2 cellular contexts compared by ENCODE assay signal in genomic region chr19:18541992-18542935, GRCh38.
TF ChIP-seq lines count a peak whose summit lies in the region.

No MANE protein-coding gene starts in this region.

TF ChIP-seq in A549, 52 proteins besides CTCF, POLR2A, EP300 and RAD21:
- TF ChIP-seq EHF (CRISPR knock-in tag; IDR thresholded peaks at IDR 0.05) (no peak), HOXA7 (CRISPR knock-in tag; IDR thresholded peaks at IDR 0.05) (no peak), SREBF2 (IDR thresholded peaks at IDR 0.05) (no peak), BCL3 (IDR thresholded peaks at IDR 0.05) (no peak), FOXS1 (CRISPR knock-in tag; IDR thresholded peaks at IDR 0.05) (no peak), MAZ (IDR thresholded peaks at IDR 0.05; ENCODE audit: borderline replicate concordance, low read depth, low read length) (no peak), RARB (CRISPR knock-in tag; IDR thresholded peaks at IDR 0.05) (no peak), HDAC2 (IDR thresholded peaks at IDR 0.05) (no peak)
- TF ChIP-seq, protein P1, sequence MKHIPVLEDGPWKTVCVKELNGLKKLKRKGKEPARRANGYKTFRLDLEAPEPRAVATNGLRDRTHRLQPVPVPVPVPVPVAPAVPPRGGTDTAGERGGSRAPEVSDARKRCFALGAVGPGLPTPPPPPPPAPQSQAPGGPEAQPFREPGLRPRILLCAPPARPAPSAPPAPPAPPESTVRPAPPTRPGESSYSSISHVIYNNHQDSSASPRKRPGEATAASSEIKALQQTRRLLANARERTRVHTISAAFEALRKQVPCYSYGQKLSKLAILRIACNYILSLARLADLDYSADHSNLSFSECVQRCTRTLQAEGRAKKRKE (CRISPR knock-in tag; IDR thresholded peaks at IDR 0.05; ENCODE audit: low read depth): no peak
TF ChIP-seq in A549: peak in this region for 0.

TF ChIP-seq in GM12878, 131 proteins besides CTCF, POLR2A, EP300 and RAD21:
- TF ChIP-seq, protein P2, sequence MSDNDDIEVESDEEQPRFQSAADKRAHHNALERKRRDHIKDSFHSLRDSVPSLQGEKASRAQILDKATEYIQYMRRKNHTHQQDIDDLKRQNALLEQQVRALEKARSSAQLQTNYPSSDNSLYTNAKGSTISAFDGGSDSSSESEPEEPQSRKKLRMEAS (IDR thresholded peaks at IDR 0.05; ENCODE audit: low read depth, low read length): 0 out of 2 replicates have a peak, but pooled peaks have one; percentile 5
- 0 out of 2 replicates have a peak, but pooled peaks have one; percentile 25 for TF ChIP-seq GATAD2B (conservative IDR thresholded peaks at IDR 0.05; ENCODE audit: low read depth)
- no peak for TF ChIP-seq ZNF207 (IDR thresholded peaks at IDR 0.05; ENCODE audit: borderline replicate concordance)
- TF ChIP-seq NR2F1 (conservative IDR thresholded peaks at IDR 0.05): 0 out of 2 replicates have a peak, but pooled peaks have one; percentile 20
- peak; percentile 52 for TF ChIP-seq RUNX3 (IDR thresholded peaks at IDR 0.05; ENCODE audit: low read length)
- no peak for TF ChIP-seq NBN (IDR thresholded peaks at IDR 0.05)
- no peak for TF ChIP-seq HDAC2 (IDR thresholded peaks at IDR 0.05)
- no peak for TF ChIP-seq SPI1 (IDR thresholded peaks at IDR 0.05; ENCODE audit: borderline replicate concordance, insufficient read depth, low read depth, low read length)
- peak; percentile 89 for TF ChIP-seq YY1 (IDR thresholded peaks at IDR 0.05; ENCODE audit: low read depth, low read length)
- no peak for TF ChIP-seq SP1 (IDR thresholded peaks at IDR 0.05; ENCODE audit: low read depth, low read length)
- TF ChIP-seq IRF5 (IDR thresholded peaks at IDR 0.05; ENCODE audit: borderline replicate concordance): no peak
- no peak for TF ChIP-seq EZH2 (IDR thresholded peaks at IDR 0.05; ENCODE audit: borderline replicate concordance, control insufficient read depth, low read depth, low read length)
- no peak for TF ChIP-seq CHD1 (IDR thresholded peaks at IDR 0.05; ENCODE audit: low read depth, low read length)
- TF ChIP-seq SIN3A (IDR thresholded peaks at IDR 0.05; ENCODE audit: low read depth, low read length): no peak
- no peak for TF ChIP-seq MTA3 (IDR thresholded peaks at IDR 0.05; ENCODE audit: borderline replicate concordance, low read length)
